Comparison of ENCODE assay signal across 1 cellular context in genomic region chr10:69472142-69472541, GRCh38.
TF ChIP-seq lines count a peak whose summit lies in the region.

No MANE protein-coding gene starts in this region.

TF ChIP-seq in IMR-90, 13 proteins besides CTCF, POLR2A, EP300 and RAD21 (continued from another document):
- TF ChIP-seq ELK1 (IDR thresholded peaks at IDR 0.05; ENCODE audit: borderline replicate concordance, low read depth, low read length) (no peak), RCOR1 (IDR thresholded peaks at IDR 0.05; ENCODE audit: insufficient replicate concordance, low read length) (no peak), RFX5 (IDR thresholded peaks at IDR 0.05; ENCODE audit: low read depth, low read length) (no peak), USF2 (IDR thresholded peaks at IDR 0.05; ENCODE audit: low read depth, low read length) (no peak), CEBPB (IDR thresholded peaks at IDR 0.05; ENCODE audit: low read depth, low read length) (no peak), MAFK (IDR thresholded peaks at IDR 0.05; ENCODE audit: low read depth, low read length) (no peak), NFE2L2 (IDR thresholded peaks at IDR 0.05; ENCODE audit: low read depth, low read length) (no peak), SMC3 (IDR thresholded peaks at IDR 0.05; ENCODE audit: low read depth, low read length) (no peak), FOS (IDR thresholded peaks at IDR 0.05; ENCODE audit: low read depth, low read length) (no peak), CHD1 (IDR thresholded peaks at IDR 0.05; ENCODE audit: low read depth, low read length) (no peak)
